17 cellular contexts compared by ENCODE assay signal in genomic region chr10:3813267-3813666, GRCh38. TPM values are rescaled to one million over a fixed set of nuclear protein-coding genes. Genes with fewer than 3 reads are reported as not detected.
A peak's percentile ranks its signal among the peaks of the same experiment; 100 is the strongest.
DNase-seq lines count a peak whose midpoint lies in the region; ATAC-seq and TF ChIP-seq lines count a peak whose summit lies in the region.
"Had no signal": no experiment of that assay in that cellular context is flagged by ENCODE, and none has a peak within 500 bp of the region (broad histone marks: within the 10 kb centered on the region; RNA-seq: fewer than 3 reads in every experiment).

No MANE protein-coding gene starts in this region.

- no peaks in the 10 kb centered on the region for H3K27me3 Mint-ChIP-seq in MCF 10A (ENCODE audit: insufficient read depth, unreplicated experiment)
- H3K27me3 Mint-ChIP-seq in activated T-helper 1 cell treated with anti-CD3 and anti-CD28 coated beads, Interleukin-12 subunit alpha, Interleukin-12 subunit beta, Interleukin-2, Interleukin-4 antibody, amounts not matched to agents 30 ng/mL and 10 ng/mL and 1 ng/mL, durations not matched to agents 14 hours and 24 hours and 36 hours (ENCODE audit: insufficient read depth) = no peaks in the 10 kb centered on the region

- no peak for TF ChIP-seq CTCF in MCF 10A (IDR thresholded peaks at IDR 0.05; ENCODE audit: unreplicated experiment)
- no peak for TF ChIP-seq CTCF in breast epithelium (IDR thresholded peaks at IDR 0.05)
- TF ChIP-seq CTCF in foreskin keratinocyte (conservative IDR thresholded peaks at IDR 0.05) = no peak
- no peak for TF ChIP-seq CTCF in thyroid gland (IDR thresholded peaks at IDR 0.05)

- intact Hi-C loops in MCF 10A (cut with micrococcal nuclease) = no loop called here
- intact Hi-C loops in breast epithelium (cut with DNase I; ENCODE audit: low total_unique reads) = no loop called here
- intact Hi-C loops in activated T-helper 1 cell treated with anti-CD3 and anti-CD28 coated beads, Interleukin-12 subunit alpha, Interleukin-12 subunit beta, Interleukin-2, Interleukin-4 antibody, amounts not matched to agents 30 ng/mL and 10 ng/mL and 1 ng/mL, durations not matched to agents 14 hours and 24 hours and 36 hours (cut with micrococcal nuclease) = no loop called here
- intact Hi-C loops in thyroid gland (cut with DNase I) = no loop called here

- H3K36me3 ChIP-seq in breast epithelium (no peaks in the 10 kb centered on the region), thyroid gland (no peaks in the 10 kb centered on the region)
- H3K36me3 ChIP-seq: colonic mucosa had no signal

- H3K9me3 Mint-ChIP-seq in MCF 10A (ENCODE audit: unreplicated experiment) = no peaks in the 10 kb centered on the region
- H3K9me3 Mint-ChIP-seq in activated T-helper 1 cell treated with anti-CD3 and anti-CD28 coated beads, Interleukin-12 subunit alpha, Interleukin-12 subunit beta, Interleukin-2, Interleukin-4 antibody, amounts not matched to agents 30 ng/mL and 10 ng/mL and 1 ng/mL, durations not matched to agents 14 hours and 24 hours and 36 hours = peaks cover 9% of the 10 kb centered on the region
- H3K9me3 Mint-ChIP-seq: nephron had no signal

- no peak overlapping the region for H3K4me3 Mint-ChIP-seq in MCF 10A (ENCODE audit: unreplicated experiment)
- H3K4me3 Mint-ChIP-seq in activated T-helper 1 cell treated with anti-CD3 and anti-CD28 coated beads, Interleukin-12 subunit alpha, Interleukin-12 subunit beta, Interleukin-2, Interleukin-4 antibody, amounts not matched to agents 30 ng/mL and 10 ng/mL and 1 ng/mL, durations not matched to agents 14 hours and 24 hours and 36 hours = no peak overlapping the region
- H3K4me3 Mint-ChIP-seq: nephron had no signal

- H3K36me3 Mint-ChIP-seq in MCF 10A (ENCODE audit: insufficient read depth, unreplicated experiment) = no peaks in the 10 kb centered on the region
- H3K36me3 Mint-ChIP-seq in activated T-helper 1 cell treated with anti-CD3 and anti-CD28 coated beads, Interleukin-12 subunit alpha, Interleukin-12 subunit beta, Interleukin-2, Interleukin-4 antibody, amounts not matched to agents 30 ng/mL and 10 ng/mL and 1 ng/mL, durations not matched to agents 14 hours and 24 hours and 36 hours (ENCODE audit: low read depth) = peaks cover 3% of the 10 kb centered on the region

- H3K27ac ChIP-seq in breast epithelium (peak overlapping the region in 1 of 2 donors; percentile 29), foreskin keratinocyte (peak overlapping the region; percentile 52), thyroid gland (peak overlapping the region in 2 of 3 donors; percentile 92 to 100)
- H3K27ac ChIP-seq: colonic mucosa had no signal

- TF ChIP-seq POLR2A in breast epithelium (IDR thresholded peaks at IDR 0.05) (no peak), thyroid gland (IDR thresholded peaks at IDR 0.05) (no peak)

- whole genome bisulfite sequencing in thyroid gland, 2 donors = 96 to 98% methylated on average over 4 of the region's 4 CpGs

- H3K27me3 ChIP-seq in breast epithelium = no peaks in the 10 kb centered on the region
- no peaks in the 10 kb centered on the region for H3K27me3 ChIP-seq in foreskin keratinocyte
- H3K27me3 ChIP-seq in thyroid gland = no peaks in the 10 kb centered on the region
- H3K27me3 ChIP-seq: colonic mucosa had no signal

- no peak for ATAC-seq in foreskin keratinocyte
- no peak for ATAC-seq in HG02981 (IDR thresholded peaks at IDR 0.05; ENCODE audit: unreplicated experiment)

- DNase-seq in MCF 10A (ENCODE audit: unreplicated experiment) (no peak), breast epithelium (ENCODE audit: low spot score in 2 of 2) (no peak), foreskin keratinocyte (no peak), thyroid gland (no peak), NCI-H2171 (lab: John Stamatoyannopoulos, UW) (no peak)
- DNase-seq in activated T-helper 1 cell treated with anti-CD3 and anti-CD28 coated beads, Interleukin-12 subunit alpha, Interleukin-12 subunit beta, Interleukin-2, Interleukin-4 antibody, amounts not matched to agents 30 ng/mL and 10 ng/mL and 1 ng/mL, durations not matched to agents 14 hours and 24 hours and 36 hours (ENCODE audit: low spot score) = no peak
- DNase-seq in activated effector memory CD4-positive, alpha-beta T cell treated with anti-CD3 and anti-CD28 coated beads, Interleukin-2, amount 50 U/mL, for 16 hours = no peak
- DNase-seq: activated CD4-positive, CD25-positive, alpha-beta regulatory T cell treated with anti-CD3 and anti-CD28 coated beads, Interleukin-2, amount 50 U/mL, for 72 hours; activated CD8-positive, alpha-beta memory T cell treated with anti-CD3 and anti-CD28 coated beads, Interleukin-2, amount 50 U/mL, for 48 hours; colonic mucosa; GDM1; NCI-H1694 treated with DMSO at 0.1 percent for 48 hours; SHP77 treated with DMSO at 0.1 percent for 48 hours; T1000 had no signal

- H3K4me1 Mint-ChIP-seq in MCF 10A (ENCODE audit: insufficient read depth, unreplicated experiment) = peaks cover 38% of the 10 kb centered on the region
- peaks cover 66% of the 10 kb centered on the region for H3K4me1 Mint-ChIP-seq in activated T-helper 1 cell treated with anti-CD3 and anti-CD28 coated beads, Interleukin-12 subunit alpha, Interleukin-12 subunit beta, Interleukin-2, Interleukin-4 antibody, amounts not matched to agents 30 ng/mL and 10 ng/mL and 1 ng/mL, durations not matched to agents 14 hours and 24 hours and 36 hours (ENCODE audit: low read depth)

- H3K4me3 ChIP-seq in breast epithelium = no peak overlapping the region
- H3K4me3 ChIP-seq in thyroid gland (replicated peaks in 1 of 3) = no peak overlapping the region
- H3K4me3 ChIP-seq: colonic mucosa, lung had no signal

- CTCF ChIA-PET in MCF 10A (lab: Yijun Ruan, JAX) = interaction anchor here (0.6 to 1.2 kb wide), 3 partner anchors 35 to 804 kb away, joined by 3 to 6 read pairs (median 3); no protein-coding TSS in a partner anchor

- POLR2A ChIA-PET in MCF 10A (lab: Yijun Ruan, JAX) = interaction anchor here (1.7 to 14.1 kb wide), 5 partner anchors 14 to 38 kb away, joined by 4 to 571 read pairs (median 150); partner anchors contain the start of gene KLF6

- no TSS peak for BruUV-seq in MCF 10A (replicated peaks; lab: Mats Ljungman, UMichigan)

- H3K27ac Mint-ChIP-seq in MCF 10A (ENCODE audit: low read depth, unreplicated experiment) = peak overlapping the region; percentile 100
- peak overlapping the region; percentile 65 for H3K27ac Mint-ChIP-seq in activated T-helper 1 cell treated with anti-CD3 and anti-CD28 coated beads, Interleukin-12 subunit alpha, Interleukin-12 subunit beta, Interleukin-2, Interleukin-4 antibody, amounts not matched to agents 30 ng/mL and 10 ng/mL and 1 ng/mL, durations not matched to agents 14 hours and 24 hours and 36 hours
- H3K27ac Mint-ChIP-seq: nephron had no signal

- H3K4me1 ChIP-seq in breast epithelium = peaks cover 0 to 8% of the 10 kb centered on the region in 2 donors
- peaks cover 17% of the 10 kb centered on the region for H3K4me1 ChIP-seq in foreskin keratinocyte
- H3K4me1 ChIP-seq in thyroid gland = peaks cover 28 to 43% of the 10 kb centered on the region in 2 donors

- no peaks in the 10 kb centered on the region for H3K9me3 ChIP-seq in breast epithelium
- H3K9me3 ChIP-seq in thyroid gland = no peaks in the 10 kb centered on the region
- H3K9me3 ChIP-seq: colonic mucosa had no signal

RNA-seq across cellular contexts. Expression of gene KLF6, which starts 28.3 kb away (rescaled TPM):
- 253 and 282 TPM in 2 replicates for total RNA-seq in MCF 10A (2022)
- 100 to 1,000 TPM; 132 to 347 (median 186) TPM for total RNA-seq in breast epithelium
- total RNA-seq in activated T-helper 1 cell treated with anti-CD3 and anti-CD28 coated beads, Interleukin-12 subunit alpha, Interleukin-12 subunit beta, Interleukin-2, Interleukin-4 antibody, amounts not matched to agents 30 ng/mL and 10 ng/mL and 1 ng/mL, durations not matched to agents 14 hours and 24 hours and 36 hours = 110 and 113 TPM in 2 replicates
- total RNA-seq in foreskin keratinocyte = 133 and 156 TPM in 2 replicates
- polyA plus RNA-seq in foreskin keratinocyte = 42.0 and 42.5 TPM in 2 replicates
- 100 to 1,000 TPM in 2 of 4 donors, 10 to 100 TPM in 2; 50.4 to 166 (median 103) TPM for total RNA-seq in thyroid gland
